ENCODE assay signal across 11 cellular contexts in the genomic region with DNA sequence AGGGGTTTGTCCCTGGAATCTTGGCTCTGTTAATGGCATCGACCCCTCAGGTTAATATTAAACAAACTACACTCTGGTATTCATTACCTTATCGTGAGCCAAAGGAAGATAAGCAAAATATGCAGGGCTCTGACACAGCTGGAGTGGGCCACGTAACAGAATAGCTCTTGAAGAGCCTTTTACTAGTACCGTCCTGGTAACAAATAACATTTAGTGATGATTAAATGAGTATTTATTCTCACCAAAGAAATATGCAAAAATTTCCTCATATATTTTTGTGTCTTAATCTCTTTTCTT. TPM values are rescaled to one million over a fixed set of nuclear protein-coding genes. Genes with fewer than 3 reads are reported as not detected.
DNase-seq lines count a peak whose midpoint lies in the region; ATAC-seq and TF ChIP-seq lines count a peak whose summit lies in the region.
"Had no signal": no experiment of that assay in that cellular context is flagged by ENCODE, and none has a peak within 500 bp of the region (broad histone marks: within the 10 kb centered on the region; RNA-seq: fewer than 3 reads in every experiment).

No MANE protein-coding gene starts in this region.

- H3K36me3 ChIP-seq in Panc1 (ENCODE audit: control insufficient read depth, insufficient read depth, low read length): no peaks in the 10 kb centered on the region
- no peaks in the 10 kb centered on the region for H3K36me3 ChIP-seq in sigmoid colon

- peaks cover 8% of the 10 kb centered on the region for H3K27me3 Mint-ChIP-seq in activated T-helper 1 cell treated with anti-CD3 and anti-CD28 coated beads, Interleukin-12 subunit alpha, Interleukin-12 subunit beta, Interleukin-2, Interleukin-4 antibody, amounts not matched to agents 30 ng/mL and 10 ng/mL and 1 ng/mL, durations not matched to agents 14 hours and 24 hours and 36 hours (ENCODE audit: insufficient read depth)
- H3K27me3 Mint-ChIP-seq in activated naive CD4-positive, alpha-beta T cell treated with anti-CD3 and anti-CD28 coated beads, Interleukin-2, amount 10 ng/mL, durations not matched to agents 7 days and 5 days: peaks cover 5% of the 10 kb centered on the region

- CTCF ChIA-PET in Panc1 (lab: Charles Lee): interaction anchor here (0.5 kb wide), 1 partner anchor 18 kb away, joined by 4 read pairs; no protein-coding TSS in a partner anchor
- CTCF ChIA-PET in activated naive CD4-positive, alpha-beta T cell treated with anti-CD3 and anti-CD28 coated beads, Interleukin-2, amount 10 ng/mL, durations not matched to agents 7 days and 5 days (lab: Charles Lee): interaction anchor here (1.0 kb wide), 1 partner anchor 217 kb away, joined by 3 read pairs; no protein-coding TSS in a partner anchor

- H3K27ac Mint-ChIP-seq in activated T-helper 1 cell treated with anti-CD3 and anti-CD28 coated beads, Interleukin-12 subunit alpha, Interleukin-12 subunit beta, Interleukin-2, Interleukin-4 antibody, amounts not matched to agents 30 ng/mL and 10 ng/mL and 1 ng/mL, durations not matched to agents 14 hours and 24 hours and 36 hours: no peak overlapping the region
- H3K27ac Mint-ChIP-seq in activated naive CD4-positive, alpha-beta T cell treated with anti-CD3 and anti-CD28 coated beads, Interleukin-2, amount 10 ng/mL, durations not matched to agents 7 days and 5 days: no peak overlapping the region
- H3K27ac Mint-ChIP-seq: CD4-positive, alpha-beta memory T cell had no signal

- in situ Hi-C loops in Panc1 (cut with HindIII; ENCODE audit: low pct_unique_long_range_greater_than_20kb, low sequenced_read_pairs): no loop called here

- no peaks in the 10 kb centered on the region for H3K27me3 ChIP-seq in Panc1 (ENCODE audit: control insufficient read depth, insufficient read depth, low read length)
- no peaks in the 10 kb centered on the region for H3K27me3 ChIP-seq in foreskin keratinocyte
- H3K27me3 ChIP-seq in sigmoid colon: no peaks in the 10 kb centered on the region

- H3K4me1 ChIP-seq in Panc1 (ENCODE audit: control insufficient read depth, insufficient read depth, low read length): peaks cover 40% of the 10 kb centered on the region
- H3K4me1 ChIP-seq in foreskin keratinocyte: peaks cover 25% of the 10 kb centered on the region
- H3K4me1 ChIP-seq in sigmoid colon: peaks cover 0 to 27% (median 19%) of the 10 kb centered on the region in 4 donors

- ATAC-seq in GM18502 (IDR thresholded peaks at IDR 0.05; ENCODE audit: poor library complexity, unreplicated experiment): peak; percentile 22
- ATAC-seq in Panc1: peak; percentile 53
- no peak for ATAC-seq in foreskin keratinocyte
- no peak for ATAC-seq in GM19324 (IDR thresholded peaks at IDR 0.05; ENCODE audit: low FRiP score, unreplicated experiment)

- no TSS peak for BruUV-seq in Panc1 (replicated peaks; lab: Mats Ljungman, UMichigan)

- intact Hi-C loops in Panc1 (cut with micrococcal nuclease; ENCODE audit: unreplicated experiment) (no loop called here), sigmoid colon (cut with DNase I) (no loop called here)
- intact Hi-C loops in activated T-helper 1 cell treated with anti-CD3 and anti-CD28 coated beads, Interleukin-12 subunit alpha, Interleukin-12 subunit beta, Interleukin-2, Interleukin-4 antibody, amounts not matched to agents 30 ng/mL and 10 ng/mL and 1 ng/mL, durations not matched to agents 14 hours and 24 hours and 36 hours (cut with micrococcal nuclease): no loop called here

- H3K27ac ChIP-seq in Panc1 (ENCODE audit: low read length): peak overlapping the region; percentile 92
- H3K27ac ChIP-seq in foreskin keratinocyte: peak overlapping the region; percentile 16
- peak overlapping the region in 3 of 4 donors; percentile 63 to 68 (median 64) for H3K27ac ChIP-seq in sigmoid colon

- no peak for TF ChIP-seq EP300 in sigmoid colon (IDR thresholded peaks at IDR 0.05)

- H3K9me3 Mint-ChIP-seq in activated T-helper 1 cell treated with anti-CD3 and anti-CD28 coated beads, Interleukin-12 subunit alpha, Interleukin-12 subunit beta, Interleukin-2, Interleukin-4 antibody, amounts not matched to agents 30 ng/mL and 10 ng/mL and 1 ng/mL, durations not matched to agents 14 hours and 24 hours and 36 hours: no peaks in the 10 kb centered on the region
- H3K9me3 Mint-ChIP-seq in activated naive CD4-positive, alpha-beta T cell treated with anti-CD3 and anti-CD28 coated beads, Interleukin-2, amount 10 ng/mL, durations not matched to agents 7 days and 5 days: no peaks in the 10 kb centered on the region

- no peak for DNase-seq in Panc1 (ENCODE audit: low read depth, low spot score)
- no peak for DNase-seq in foreskin keratinocyte
- no peak for DNase-seq in sigmoid colon
- DNase-seq in activated T-helper 1 cell treated with anti-CD3 and anti-CD28 coated beads, Interleukin-12 subunit alpha, Interleukin-12 subunit beta, Interleukin-2, Interleukin-4 antibody, amounts not matched to agents 30 ng/mL and 10 ng/mL and 1 ng/mL, durations not matched to agents 14 hours and 24 hours and 36 hours (ENCODE audit: low spot score): no peak
- DNase-seq in activated naive CD4-positive, alpha-beta T cell treated with anti-CD3 and anti-CD28 coated beads, Interleukin-2, amount 10 ng/mL, durations not matched to agents 7 days and 5 days: no peak
- no peak for DNase-seq in GOT3 (lab: John Stamatoyannopoulos, UW)
- DNase-seq: CD4-positive, alpha-beta memory T cell; hypothalamus; NCI-H2171 treated with DMSO at 0.1 percent for 48 hours had no signal

- TF ChIP-seq POLR2A in sigmoid colon (IDR thresholded peaks at IDR 0.05): no peak

- POLR2A ChIA-PET in Panc1 (lab: Charles Lee): interaction anchor here (0.7 to 1.0 kb wide), 2 partner anchors 13 to 22 kb away, joined by 3 to 27 read pairs; no protein-coding TSS in a partner anchor

- H3K36me3 Mint-ChIP-seq in activated T-helper 1 cell treated with anti-CD3 and anti-CD28 coated beads, Interleukin-12 subunit alpha, Interleukin-12 subunit beta, Interleukin-2, Interleukin-4 antibody, amounts not matched to agents 30 ng/mL and 10 ng/mL and 1 ng/mL, durations not matched to agents 14 hours and 24 hours and 36 hours (ENCODE audit: low read depth): no peaks in the 10 kb centered on the region
- H3K36me3 Mint-ChIP-seq in activated naive CD4-positive, alpha-beta T cell treated with anti-CD3 and anti-CD28 coated beads, Interleukin-2, amount 10 ng/mL, durations not matched to agents 7 days and 5 days: no peaks in the 10 kb centered on the region
- H3K36me3 Mint-ChIP-seq: CD4-positive, alpha-beta memory T cell had no signal

- H3K4me1 Mint-ChIP-seq in activated T-helper 1 cell treated with anti-CD3 and anti-CD28 coated beads, Interleukin-12 subunit alpha, Interleukin-12 subunit beta, Interleukin-2, Interleukin-4 antibody, amounts not matched to agents 30 ng/mL and 10 ng/mL and 1 ng/mL, durations not matched to agents 14 hours and 24 hours and 36 hours (ENCODE audit: low read depth): no peaks in the 10 kb centered on the region
- H3K4me1 Mint-ChIP-seq in activated naive CD4-positive, alpha-beta T cell treated with anti-CD3 and anti-CD28 coated beads, Interleukin-2, amount 10 ng/mL, durations not matched to agents 7 days and 5 days: no peaks in the 10 kb centered on the region

- H3K9me3 ChIP-seq in Panc1 (ENCODE audit: control insufficient read depth, insufficient read depth, low read depth, low read length) (peaks cover 5% of the 10 kb centered on the region; the same call in 1 of the 2 replicates), sigmoid colon (no peaks in the 10 kb centered on the region)

- 74 to 83% methylated on average over 4 of the region's 4 CpGs for WGBS in sigmoid colon, 2 donors

- no peak overlapping the region for H3K4me3 Mint-ChIP-seq in activated T-helper 1 cell treated with anti-CD3 and anti-CD28 coated beads, Interleukin-12 subunit alpha, Interleukin-12 subunit beta, Interleukin-2, Interleukin-4 antibody, amounts not matched to agents 30 ng/mL and 10 ng/mL and 1 ng/mL, durations not matched to agents 14 hours and 24 hours and 36 hours
- H3K4me3 Mint-ChIP-seq in activated naive CD4-positive, alpha-beta T cell treated with anti-CD3 and anti-CD28 coated beads, Interleukin-2, amount 10 ng/mL, durations not matched to agents 7 days and 5 days: no peak overlapping the region
- H3K4me3 Mint-ChIP-seq: CD4-positive, alpha-beta memory T cell had no signal

- no peak for TF ChIP-seq CTCF in Panc1 (IDR thresholded peaks at IDR 0.05)
- TF ChIP-seq CTCF in foreskin keratinocyte (conservative IDR thresholded peaks at IDR 0.05): no peak
- no peak for TF ChIP-seq CTCF in sigmoid colon (IDR thresholded peaks at IDR 0.05)

- peak overlapping the region in 1 of 2 experiments; percentile 26; a peak in 2 of 4 replicates for H3K4me3 ChIP-seq in Panc1 (ENCODE audit: low read depth in 2 of 2, low read length in 2 of 2)
- no peak overlapping the region for H3K4me3 ChIP-seq in sigmoid colon

RNA-seq across cellular contexts. Expression of gene UTRN, which starts 20.1 kb away (rescaled TPM):
- total RNA-seq in Panc1 (2021; ENCODE audit: unreplicated experiment) (122 TPM), foreskin keratinocyte (40.2 and 45.6 TPM in 2 replicates), sigmoid colon (100 to 1,000 TPM in 2 of 4 donors, 10 to 100 TPM in 2; 36.2 to 143 (median 112) TPM)
- 52.1 TPM for polyA plus RNA-seq in Panc1 (2012; ENCODE audit: insufficient read length)
- polyA plus RNA-seq in foreskin keratinocyte (1.8 and 2.1 TPM in 2 replicates), sigmoid colon (10 to 100 TPM in 2 of 3 donors, 1 to 10 TPM in 1; 9.0 to 36.7 (median 13.4) TPM)
- 48.3 and 50.6 TPM in 2 replicates for total RNA-seq in activated T-helper 1 cell treated with anti-CD3 and anti-CD28 coated beads, Interleukin-12 subunit alpha, Interleukin-12 subunit beta, Interleukin-2, Interleukin-4 antibody, amounts not matched to agents 30 ng/mL and 10 ng/mL and 1 ng/mL, durations not matched to agents 14 hours and 24 hours and 36 hours

Comparison
In these comparisons a context has a peak if more than half of its experiments do, and no peak if none do; other contexts are left out.
1. ATAC-seq: peak in GM18502 (single experiment) and Panc1 (single experiment); none in foreskin keratinocyte (single experiment) and GM19324 (single experiment).
2. H3K27ac ChIP-seq: peak in every context shown above with its lines; median percentile 92 in Panc1; 64 in sigmoid colon; 16 in foreskin keratinocyte.